Comparison of ENCODE assay signal across 8 cellular contexts in the genomic region with DNA sequence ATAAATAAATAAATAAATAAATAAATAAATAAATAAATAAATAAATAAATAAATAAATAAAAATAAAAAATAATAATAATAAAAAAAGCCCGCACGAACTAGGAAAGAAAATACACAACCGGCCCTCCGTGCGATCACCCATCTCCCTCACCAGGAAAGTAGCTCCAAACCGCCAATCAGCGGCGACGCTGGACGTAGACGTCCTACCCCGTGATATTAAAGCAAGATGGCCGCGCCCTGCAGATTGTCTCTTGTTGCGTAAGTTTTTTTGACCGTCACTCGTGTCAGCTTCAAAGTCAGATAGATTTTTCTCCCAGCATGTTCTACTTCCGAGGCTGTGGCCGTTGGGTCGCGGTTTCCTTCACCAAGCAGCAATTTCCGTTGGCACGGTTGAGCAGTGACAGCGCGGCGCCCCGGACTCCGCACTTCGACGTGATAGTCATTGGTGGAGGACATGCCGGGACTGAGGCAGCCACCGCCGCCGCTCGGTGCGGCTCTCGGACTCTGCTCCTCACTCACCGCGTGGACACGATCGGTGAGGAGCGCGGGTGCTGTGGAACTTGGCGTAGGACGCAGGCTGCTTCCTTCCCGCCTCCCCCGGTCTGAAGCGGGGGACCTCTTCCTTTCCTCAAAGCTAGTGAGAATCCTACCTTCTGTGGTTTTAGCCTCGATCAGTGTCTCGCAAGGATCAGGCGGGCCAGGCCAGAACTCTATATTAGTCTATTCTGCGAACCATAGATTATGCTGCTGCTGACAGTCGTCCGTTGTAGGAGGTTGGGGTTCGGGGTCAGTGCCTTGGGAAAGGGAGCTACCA. TPM values are rescaled to one million over a fixed set of nuclear protein-coding genes. Genes with fewer than 3 reads are reported as not detected.
DNase-seq lines count a peak whose midpoint lies in the region; ATAC-seq lines count a peak whose summit lies in the region.

A gene with protein sequence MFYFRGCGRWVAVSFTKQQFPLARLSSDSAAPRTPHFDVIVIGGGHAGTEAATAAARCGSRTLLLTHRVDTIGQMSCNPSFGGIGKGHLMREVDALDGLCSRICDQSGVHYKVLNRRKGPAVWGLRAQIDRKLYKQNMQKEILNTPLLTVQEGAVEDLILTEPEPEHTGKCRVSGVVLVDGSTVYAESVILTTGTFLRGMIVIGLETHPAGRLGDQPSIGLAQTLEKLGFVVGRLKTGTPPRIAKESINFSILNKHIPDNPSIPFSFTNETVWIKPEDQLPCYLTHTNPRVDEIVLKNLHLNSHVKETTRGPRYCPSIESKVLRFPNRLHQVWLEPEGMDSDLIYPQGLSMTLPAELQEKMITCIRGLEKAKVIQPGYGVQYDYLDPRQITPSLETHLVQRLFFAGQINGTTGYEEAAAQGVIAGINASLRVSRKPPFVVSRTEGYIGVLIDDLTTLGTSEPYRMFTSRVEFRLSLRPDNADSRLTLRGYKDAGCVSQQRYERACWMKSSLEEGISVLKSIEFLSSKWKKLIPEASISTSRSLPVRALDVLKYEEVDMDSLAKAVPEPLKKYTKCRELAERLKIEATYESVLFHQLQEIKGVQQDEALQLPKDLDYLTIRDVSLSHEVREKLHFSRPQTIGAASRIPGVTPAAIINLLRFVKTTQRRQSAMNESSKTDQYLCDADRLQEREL (plus strand): TSS at position 201 of the 814 bp plus-strand sequence. CDS start 118 bp downstream, at position 319.

- H3K27me3 Mint-ChIP-seq in activated CD8-positive, alpha-beta memory T cell treated with anti-CD3 and anti-CD28 coated beads, Interleukin-2, amount 10 ng/mL, durations not matched to agents 7 days and 5 days: no peaks in the 10 kb centered on the region

- peaks cover 61% of the 10 kb centered on the region for H3K4me1 Mint-ChIP-seq in activated CD8-positive, alpha-beta memory T cell treated with anti-CD3 and anti-CD28 coated beads, Interleukin-2, amount 10 ng/mL, durations not matched to agents 7 days and 5 days

- peak within 1 kb of the TSS; percentile 100 for H3K27ac Mint-ChIP-seq in activated CD8-positive, alpha-beta memory T cell treated with anti-CD3 and anti-CD28 coated beads, Interleukin-2, amount 10 ng/mL, durations not matched to agents 7 days and 5 days

- H3K36me3 ChIP-seq in NT2/D1 (ENCODE audit: insufficient read depth, insufficient read length, low read length) (peaks cover 14% of the 10 kb centered on the region), endocrine pancreas (ENCODE audit: control insufficient read depth, insufficient read depth, low read length) (no peaks in the 10 kb centered on the region)

- peak; percentile 88 for DNase-seq in COLO829 (ENCODE audit: low spot score)
- peak; percentile 82 for DNase-seq in HT1080 (ENCODE audit: low read depth)
- DNase-seq in NT2/D1 (ENCODE audit: low read depth, low spot score): peak; percentile 60
- DNase-seq in activated CD8-positive, alpha-beta memory T cell treated with anti-CD3 and anti-CD28 coated beads, Interleukin-2, amount 10 ng/mL, durations not matched to agents 7 days and 5 days: peak; percentile 94
- DNase-seq in mesenteric fat pad (ENCODE audit: low spot score): peak; percentile 96
- DNase-seq in stimulated activated CD8-positive, alpha-beta memory T cell treated with anti-CD3 and anti-CD28 coated beads, Interleukin-15, amount 100 ng/mL, for 24 hours (ENCODE audit: low read depth): peak; percentile 51

- H3K4me3 ChIP-seq in NT2/D1 (ENCODE audit: insufficient read length, low read depth) (peak within 1 kb of the TSS; percentile 99), endocrine pancreas (ENCODE audit: control insufficient read depth, insufficient read depth, low read length) (peak within 1 kb of the TSS; percentile 75)

- H3K9me3 Mint-ChIP-seq in activated CD8-positive, alpha-beta memory T cell treated with anti-CD3 and anti-CD28 coated beads, Interleukin-2, amount 10 ng/mL, durations not matched to agents 7 days and 5 days (ENCODE audit: low read depth): no peaks in the 10 kb centered on the region

- H3K9me3 ChIP-seq in NT2/D1 (ENCODE audit: insufficient read depth, low read length): no peaks in the 10 kb centered on the region
- no peaks in the 10 kb centered on the region for H3K9me3 ChIP-seq in endocrine pancreas (ENCODE audit: control insufficient read depth, low read length)

- H3K4me3 Mint-ChIP-seq in activated CD8-positive, alpha-beta memory T cell treated with anti-CD3 and anti-CD28 coated beads, Interleukin-2, amount 10 ng/mL, durations not matched to agents 7 days and 5 days: peak within 1 kb of the TSS; percentile 88

- CTCF ChIA-PET in activated CD8-positive, alpha-beta memory T cell treated with anti-CD3 and anti-CD28 coated beads, Interleukin-2, amount 10 ng/mL, durations not matched to agents 7 days and 5 days (lab: Charles Lee): interaction anchor here (1.0 to 4.7 kb wide), 9 partner anchors 10 to 191 kb away, joined by 3 to 45 read pairs (median 6); partner anchors contain the start of gene CGAS

- H3K9ac ChIP-seq in NT2/D1 (ENCODE audit: insufficient read length, low read depth) (peak within 1 kb of the TSS; percentile 93), endocrine pancreas (ENCODE audit: control insufficient read depth, insufficient read depth, low read length) (peak within 1 kb of the TSS; percentile 85)

- peak; percentile 94 for ATAC-seq in GM21360 (IDR thresholded peaks at IDR 0.05; ENCODE audit: unreplicated experiment)
- ATAC-seq in activated CD8-positive, alpha-beta memory T cell treated with anti-CD3 and anti-CD28 coated beads, Interleukin-2, amount 10 ng/mL, durations not matched to agents 7 days and 5 days: peak; percentile 91

- peaks cover 27% of the 10 kb centered on the region for H3K36me3 Mint-ChIP-seq in activated CD8-positive, alpha-beta memory T cell treated with anti-CD3 and anti-CD28 coated beads, Interleukin-2, amount 10 ng/mL, durations not matched to agents 7 days and 5 days

- H3K27me3 ChIP-seq in NT2/D1 (ENCODE audit: insufficient read depth, insufficient read length): no peaks in the 10 kb centered on the region
- H3K27me3 ChIP-seq in endocrine pancreas (ENCODE audit: control insufficient read depth, insufficient read depth, low read length): no peaks in the 10 kb centered on the region

- H3K4me1 ChIP-seq in NT2/D1 (ENCODE audit: insufficient read depth, insufficient read length) (no peaks in the 10 kb centered on the region), endocrine pancreas (ENCODE audit: control insufficient read depth, insufficient read depth, low read length) (no peaks in the 10 kb centered on the region)

RNA-seq across cellular contexts. Expression of the gene that starts here (rescaled TPM):
- total RNA-seq in HT1080 (2014; rRNA removed; shearing (Covaris generic)): 24.9 and 26.3 TPM in 2 replicates
- polyA plus RNA-seq in HT1080 (2015; cell fraction: cytosol; rRNA removed): 19.6 and 22.6 TPM in 2 replicates
- polyA plus RNA-seq in HT1080 (2015; cell fraction: nucleus; rRNA removed): 47.7 and 58.7 TPM in 2 replicates
- total RNA-seq in activated CD8-positive, alpha-beta memory T cell treated with anti-CD3 and anti-CD28 coated beads, Interleukin-2, amount 10 ng/mL, durations not matched to agents 7 days and 5 days: 10 to 100 TPM; 65.8 to 66.6 TPM
- 20.3 TPM for total RNA-seq in mesenteric fat pad

Comparison
In these comparisons a context has a peak if more than half of its experiments do, and no peak if none do; other contexts are left out.
1. Peak in every context shown above with its lines: DNase-seq, ATAC-seq and H3K4me3 ChIP-seq.